ENCODE assay signal across 8 cellular contexts in genomic region chr19:12774588-12775555, GRCh38. TPM values are rescaled to one million over a fixed set of nuclear protein-coding genes. Genes with fewer than 3 reads are reported as not detected.
DNase-seq lines count a peak whose midpoint lies in the region; ATAC-seq and TF ChIP-seq lines count a peak whose summit lies in the region.

TSS of gene HOOK2 (minus strand) at chr19:12775552. CDS start at chr19:12775449, 103 bp downstream.

- 16 to 48% methylated on average over 12 to 57 of the region's 58 CpGs for WGBS in testis, 2 donors

- H3K27me3 Mint-ChIP-seq in Calu3 (ENCODE audit: unreplicated experiment) = no peaks in the 10 kb centered on the region
- H3K27me3 Mint-ChIP-seq in dendritic cell treated with granulocyte-macrophage colony-stimulating factor and Interleukin-4, amounts not matched to agents 40 ng/mL and 50 ng/mL, for 4 days = no peaks in the 10 kb centered on the region

- H3K4me1 ChIP-seq in lower lobe of right lung = peaks cover 33% of the 10 kb centered on the region
- peaks cover 31% of the 10 kb centered on the region for H3K4me1 ChIP-seq in testis

- peak within 1 kb of the TSS; percentile 69 for H3K4me3 Mint-ChIP-seq in Calu3 (ENCODE audit: low read depth, unreplicated experiment)
- peak within 1 kb of the TSS; percentile 72 for H3K4me3 Mint-ChIP-seq in dendritic cell treated with granulocyte-macrophage colony-stimulating factor and Interleukin-4, amounts not matched to agents 40 ng/mL and 50 ng/mL, for 4 days

- no TSS peak for BruUV-seq in Calu3 (replicated peaks; lab: Mats Ljungman, UMichigan)

- TF ChIP-seq CTCF in Calu3 (IDR thresholded peaks at IDR 0.05; ENCODE audit: unreplicated experiment) = no peak
- no peak for TF ChIP-seq CTCF in lower lobe of right lung (IDR thresholded peaks at IDR 0.05)
- no peak for TF ChIP-seq CTCF in testis (IDR thresholded peaks at IDR 0.05)

- peak within 1 kb of the TSS; percentile 47 for H3K27ac Mint-ChIP-seq in Calu3 (ENCODE audit: unreplicated experiment)
- H3K27ac Mint-ChIP-seq in dendritic cell treated with granulocyte-macrophage colony-stimulating factor and Interleukin-4, amounts not matched to agents 40 ng/mL and 50 ng/mL, for 4 days = peak within 1 kb of the TSS; percentile 81

- peak; percentile 1 for ATAC-seq in HG02938 (IDR thresholded peaks at IDR 0.05; ENCODE audit: unreplicated experiment)
- peak; percentile 84 to 85 for ATAC-seq in lower lobe of right lung
- ATAC-seq in GM19328 (IDR thresholded peaks at IDR 0.05; ENCODE audit: unreplicated experiment) = no peak

- H3K4me3 ChIP-seq in lower lobe of right lung (peak within 1 kb of the TSS; percentile 77), testis (peak within 1 kb of the TSS; percentile 62 to 71)

- peak; percentile 87 for DNase-seq in Calu3
- DNase-seq in RPMI8226 = peak; percentile 83
- DNase-seq in lower lobe of right lung = peak; percentile 97
- DNase-seq in testis = peak; percentile 66
- DNase-seq in NOMO-1 (lab: John Stamatoyannopoulos, UW; ENCODE audit: unreplicated experiment in 2 of 2) = no peak

- H3K27ac ChIP-seq in lower lobe of right lung (peak within 1 kb of the TSS; percentile 86), testis (peak within 1 kb of the TSS; percentile 33 to 72)

- H3K9me3 ChIP-seq in lower lobe of right lung (no peaks in the 10 kb centered on the region), testis (no peaks in the 10 kb centered on the region)

- intact Hi-C loops in Calu3 (cut with micrococcal nuclease; ENCODE audit: unreplicated experiment) (no loop called here), lower lobe of right lung (cut with DNase I) (no loop called here), testis (cut with DNase I; ENCODE audit: low total_unique reads) (loop anchor here (10.0 kb wide), 1 partner anchor 70 kb away; no protein-coding TSS in a partner anchor)
- intact Hi-C loops in dendritic cell treated with granulocyte-macrophage colony-stimulating factor and Interleukin-4, amounts not matched to agents 40 ng/mL and 50 ng/mL, for 4 days (cut with micrococcal nuclease) = no loop called here

- H3K27me3 ChIP-seq in lower lobe of right lung (ENCODE audit: low read depth) = no peaks in the 10 kb centered on the region
- no peaks in the 10 kb centered on the region for H3K27me3 ChIP-seq in testis

- peaks cover 67% of the 10 kb centered on the region for H3K36me3 Mint-ChIP-seq in Calu3 (ENCODE audit: insufficient read depth, unreplicated experiment)
- peaks cover 38% of the 10 kb centered on the region for H3K36me3 Mint-ChIP-seq in dendritic cell treated with granulocyte-macrophage colony-stimulating factor and Interleukin-4, amounts not matched to agents 40 ng/mL and 50 ng/mL, for 4 days (ENCODE audit: low read depth)

- no peak for TF ChIP-seq POLR2A in testis (IDR thresholded peaks at IDR 0.05)

- CTCF ChIA-PET in Calu3 (lab: Charles Lee) = interaction anchor here (0.9 kb wide), 1 partner anchor 21 kb away, joined by 3 read pairs; no protein-coding TSS in a partner anchor

- no peaks in the 10 kb centered on the region for H3K9me3 Mint-ChIP-seq in Calu3 (ENCODE audit: low read depth, unreplicated experiment)
- H3K9me3 Mint-ChIP-seq in dendritic cell treated with granulocyte-macrophage colony-stimulating factor and Interleukin-4, amounts not matched to agents 40 ng/mL and 50 ng/mL, for 4 days = no peaks in the 10 kb centered on the region

- H3K36me3 ChIP-seq in lower lobe of right lung (peaks cover 10% of the 10 kb centered on the region), testis (ENCODE audit: low read depth, missing control alignments) (no peaks in the 10 kb centered on the region)

- peaks cover 20% of the 10 kb centered on the region for H3K4me1 Mint-ChIP-seq in Calu3 (ENCODE audit: low read depth, unreplicated experiment)
- peaks cover 42% of the 10 kb centered on the region for H3K4me1 Mint-ChIP-seq in dendritic cell treated with granulocyte-macrophage colony-stimulating factor and Interleukin-4, amounts not matched to agents 40 ng/mL and 50 ng/mL, for 4 days (ENCODE audit: low read depth)

RNA-seq across cellular contexts. Expression of gene HOOK2, which starts in this region (rescaled TPM):
- total RNA-seq in Calu3 (2022) (69.0 and 70.7 TPM in 2 replicates), lower lobe of right lung (57.5 TPM), testis (10 to 100 TPM; 54.4 to 63.4 TPM)
- polyA plus RNA-seq in testis (ENCODE audit: insufficient read depth, low read depth, low replicate concordance) = 30.0 TPM

Comparison
In these comparisons a context has a peak if more than half of its experiments do, and no peak if none do; other contexts are left out.
1. DNase-seq: peak in Calu3 (single experiment), RPMI8226 (single experiment), lower lobe of right lung (single experiment) and testis (single experiment); none in NOMO-1 (0 of 2).